ENCODE assay signal across 11 cellular contexts in the genomic region with DNA sequence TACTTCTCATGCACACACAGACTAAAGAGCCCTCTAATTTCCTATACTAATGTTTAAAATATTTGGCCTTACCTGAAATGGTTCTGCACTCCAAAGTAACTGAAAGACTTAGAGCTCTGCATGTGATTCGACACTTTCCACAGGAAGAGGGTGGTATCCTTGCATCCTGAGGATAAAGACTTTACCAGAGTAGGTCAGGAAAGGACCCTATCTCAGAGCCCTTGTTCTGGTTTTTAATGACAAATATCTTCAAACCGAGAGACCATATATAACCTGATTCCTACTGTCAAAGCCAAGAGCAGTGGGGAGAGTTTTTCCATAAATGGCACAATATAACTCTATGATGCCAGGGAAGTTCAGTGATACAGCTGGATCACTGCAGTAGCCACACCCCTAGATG. TPM values are rescaled to one million over a fixed set of nuclear protein-coding genes. Genes with fewer than 3 reads are reported as not detected.
DNase-seq lines count a peak whose midpoint lies in the region; ATAC-seq, FAIRE-seq and TF ChIP-seq lines count a peak whose summit lies in the region.
"Had no signal": no experiment of that assay in that cellular context is flagged by ENCODE, and none has a peak within 500 bp of the region (broad histone marks: within the 10 kb centered on the region; RNA-seq: fewer than 3 reads in every experiment).

A gene with protein sequence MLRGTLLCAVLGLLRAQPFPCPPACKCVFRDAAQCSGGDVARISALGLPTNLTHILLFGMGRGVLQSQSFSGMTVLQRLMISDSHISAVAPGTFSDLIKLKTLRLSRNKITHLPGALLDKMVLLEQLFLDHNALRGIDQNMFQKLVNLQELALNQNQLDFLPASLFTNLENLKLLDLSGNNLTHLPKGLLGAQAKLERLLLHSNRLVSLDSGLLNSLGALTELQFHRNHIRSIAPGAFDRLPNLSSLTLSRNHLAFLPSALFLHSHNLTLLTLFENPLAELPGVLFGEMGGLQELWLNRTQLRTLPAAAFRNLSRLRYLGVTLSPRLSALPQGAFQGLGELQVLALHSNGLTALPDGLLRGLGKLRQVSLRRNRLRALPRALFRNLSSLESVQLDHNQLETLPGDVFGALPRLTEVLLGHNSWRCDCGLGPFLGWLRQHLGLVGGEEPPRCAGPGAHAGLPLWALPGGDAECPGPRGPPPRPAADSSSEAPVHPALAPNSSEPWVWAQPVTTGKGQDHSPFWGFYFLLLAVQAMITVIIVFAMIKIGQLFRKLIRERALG (minus strand): TSS at position 101 of the 400 bp plus-strand sequence. CDS start 984 bp downstream, outside the sequence.

- no peak within 1 kb of the TSS for H3K27ac Mint-ChIP-seq in endodermal cell

- 87 to 92% methylated on average over 1 to 2 of the region's 2 CpGs for WGBS in endodermal cell (ENCODE audit: insufficient coverage in 1 of 2, insufficient read length in 1 of 2), 2 experiments
- 64 to 70% methylated on average over 2 of the region's 2 CpGs for WGBS in pancreas, 2 donors

- DNase-seq in SK-N-MC (ENCODE audit: low read depth, low spot score) (no peak), endodermal cell (no peak), gastrocnemius medialis (no peak), GOT3 (lab: John Stamatoyannopoulos, UW) (no peak), pancreas (no peak)
- DNase-seq: substantia nigra had no signal

- H3K27ac ChIP-seq in SK-N-MC (0 out of 2 replicates have a peak within 1 kb of the TSS, but pooled peaks have one; percentile 20), endodermal cell (ENCODE audit: low read depth, low read length) (no peak within 1 kb of the TSS), gastrocnemius medialis (no peak within 1 kb of the TSS), pancreas (no peak within 1 kb of the TSS)
- H3K27ac ChIP-seq: epithelial cell of prostate had no signal

- H3K27me3 Mint-ChIP-seq in endodermal cell (ENCODE audit: insufficient read depth): peaks cover 37% of the 10 kb centered on the region

- TF ChIP-seq POLR2A in gastrocnemius medialis (IDR thresholded peaks at IDR 0.05): no peak

- H3K27me3 ChIP-seq in endodermal cell (ENCODE audit: control insufficient read depth, insufficient read depth, low read length, poor library complexity, severe bottlenecking) (peaks cover 54% of the 10 kb centered on the region), gastrocnemius medialis (peaks cover 24 to 28% (median 28%) of the 10 kb centered on the region in 3 donors), pancreas (peaks cover 0 to 6% (median 0%) of the 10 kb centered on the region in 4 donors)

- no peaks in the 10 kb centered on the region for H3K9me3 ChIP-seq in ES-I3 (ENCODE audit: control insufficient read depth, insufficient read depth, low read length)
- no peaks in the 10 kb centered on the region for H3K9me3 ChIP-seq in SK-N-MC (ENCODE audit: low read depth, low read length)
- no peaks in the 10 kb centered on the region for H3K9me3 ChIP-seq in endodermal cell (ENCODE audit: control insufficient read depth, low read length)
- no peaks in the 10 kb centered on the region for H3K9me3 ChIP-seq in gastrocnemius medialis
- no peaks in the 10 kb centered on the region for H3K9me3 ChIP-seq in pancreas

- FAIRE-seq in pancreas (lab: Jason Lieb, UNC): no peak
- FAIRE-seq: GM19239 had no signal

- no peak within 1 kb of the TSS for H3K4me3 Mint-ChIP-seq in endodermal cell

- H3K4me1 ChIP-seq in ES-I3 (ENCODE audit: insufficient read depth, low read length) (peaks cover 7% of the 10 kb centered on the region; the same call in 1 of the 2 replicates), endodermal cell (ENCODE audit: control insufficient read depth, insufficient read depth, low read length) (peaks cover 10% of the 10 kb centered on the region), gastrocnemius medialis (peaks cover 4 to 5% of the 10 kb centered on the region in 2 donors), pancreas (peaks cover 0 to 11% (median 0%) of the 10 kb centered on the region in 3 donors)

- no peaks in the 10 kb centered on the region for H3K9me3 Mint-ChIP-seq in endodermal cell

- intact Hi-C loops in gastrocnemius medialis (cut with DNase I; ENCODE audit: low total_unique reads): no loop called here
- intact Hi-C loops in pancreas (cut with DNase I): loop anchor here in 1 of 3 donors (5.0 kb wide), 1 partner anchor 62 kb away; no protein-coding TSS in a partner anchor

- in situ Hi-C loops in gastrocnemius medialis (cut with MboI; ENCODE audit: low sequenced_read_pairs in 4 of 4): no loop called here

- peak within 1 kb of the TSS; percentile 20; the same call in 1 of the 2 replicates for H3K9ac ChIP-seq in ES-I3 (ENCODE audit: low read depth, low read length)
- no peak within 1 kb of the TSS for H3K9ac ChIP-seq in SK-N-MC (ENCODE audit: insufficient read length)
- no peak within 1 kb of the TSS for H3K9ac ChIP-seq in endodermal cell (ENCODE audit: extremely low read depth, low read length, poor library complexity, severe bottlenecking)

- H3K4me3 ChIP-seq in SK-N-MC: no peak within 1 kb of the TSS
- peak within 1 kb of the TSS; percentile 35 for H3K4me3 ChIP-seq in endodermal cell (ENCODE audit: low read length)
- H3K4me3 ChIP-seq in gastrocnemius medialis: peak within 1 kb of the TSS in 3 of 4 donors; percentile 12 to 21 (median 16)
- H3K4me3 ChIP-seq in pancreas: peak within 1 kb of the TSS in 1 of 4 donors; percentile 27

- ATAC-seq in gastrocnemius medialis (no peak), pancreas (no peak), GM19455 (IDR thresholded peaks at IDR 0.05; ENCODE audit: unreplicated experiment) (no peak), HG03139 (IDR thresholded peaks at IDR 0.05; ENCODE audit: unreplicated experiment) (no peak)

- peaks cover 7% of the 10 kb centered on the region for H3K4me1 Mint-ChIP-seq in endodermal cell

- no peak for TF ChIP-seq CTCF in endodermal cell (conservative IDR thresholded peaks at IDR 0.05)
- TF ChIP-seq CTCF in gastrocnemius medialis (IDR thresholded peaks at IDR 0.05 in 4 of 5, conservative IDR thresholded peaks at IDR 0.05 in 1 of 5): no peak
- no peak for TF ChIP-seq CTCF in pancreas (IDR thresholded peaks at IDR 0.05)

- H3K36me3 ChIP-seq in ES-I3 (ENCODE audit: insufficient read depth, low read length): no peaks in the 10 kb centered on the region
- peaks cover 5% of the 10 kb centered on the region; the same call in 1 of the 2 replicates for H3K36me3 ChIP-seq in SK-N-MC (ENCODE audit: insufficient read depth, low read length)
- H3K36me3 ChIP-seq in endodermal cell (ENCODE audit: control insufficient read depth, insufficient read depth, low read length): peaks cover 14% of the 10 kb centered on the region
- H3K36me3 ChIP-seq in gastrocnemius medialis: no peaks in the 10 kb centered on the region
- no peaks in the 10 kb centered on the region for H3K36me3 ChIP-seq in pancreas

- peaks cover under 1% of the 10 kb centered on the region for H3K36me3 Mint-ChIP-seq in endodermal cell (ENCODE audit: low read depth)

RNA-seq across cellular contexts. Expression of the gene that starts here (rescaled TPM):
- total RNA-seq in endodermal cell: under 1 TPM; 0.09 to 0.13 TPM
- 0.07 TPM for polyA plus RNA-seq in endodermal cell (2013, experiment 1 of 2)
- 0.08 TPM for polyA plus RNA-seq in endodermal cell (2013, experiment 2 of 2)
- under 1 TPM in 1 of 4 donors, not detected in 3; 0.10 TPM for total RNA-seq in gastrocnemius medialis
- under 1 TPM in 1 of 6 donors, not detected in 5; 0.06 TPM for total RNA-seq in pancreas
- polyA plus RNA-seq in pancreas: under 1 TPM in 1 of 2 donors, not detected in 1; 0.05 TPM
